In genomic region chr16:49858200-49859129, GRCh38 we compare ENCODE assay signal across 8 cellular contexts. TPM values are rescaled to one million over a fixed set of nuclear protein-coding genes. Genes with fewer than 3 reads are reported as not detected.
DNase-seq lines count a peak whose midpoint lies in the region; ATAC-seq and TF ChIP-seq lines count a peak whose summit lies in the region.

No MANE protein-coding gene starts in this region.

- H3K36me3 ChIP-seq in lower lobe of right lung = no peaks in the 10 kb centered on the region

- peak; percentile 5 to 15 for ATAC-seq in lower lobe of right lung
- ATAC-seq in GM18520 (IDR thresholded peaks at IDR 0.05; ENCODE audit: unreplicated experiment) = no peak
- ATAC-seq in HG03097 (IDR thresholded peaks at IDR 0.05; ENCODE audit: low FRiP score, unreplicated experiment) = no peak

- TF ChIP-seq CTCF in choroid plexus epithelial cell (conservative IDR thresholded peaks at IDR 0.05; ENCODE audit: low read depth, low read length) (no peak), lower lobe of right lung (IDR thresholded peaks at IDR 0.05) (no peak)

- no peaks in the 10 kb centered on the region for H3K9me3 ChIP-seq in lower lobe of right lung

- H3K4me1 ChIP-seq in lower lobe of right lung = peaks cover 25% of the 10 kb centered on the region

- peak overlapping the region; percentile 62 for H3K4me3 ChIP-seq in choroid plexus epithelial cell (ENCODE audit: low read depth, low read length)
- peak overlapping the region; percentile 73 for H3K4me3 ChIP-seq in lower lobe of right lung

- peaks cover 23% of the 10 kb centered on the region for H3K27me3 ChIP-seq in lower lobe of right lung (ENCODE audit: low read depth)

- intact Hi-C loops in lower lobe of right lung (cut with DNase I) = no loop called here

- DNase-seq in COR-L47 (lab: John Stamatoyannopoulos, UW) (peak; percentile 31), NCI-H82 (lab: John Stamatoyannopoulos, UW) (peak; percentile 84), choroid plexus epithelial cell (ENCODE audit: low read depth) (peak; percentile 51), lower lobe of right lung (no peak), SIG-M5 (lab: John Stamatoyannopoulos, UW) (no peak)
- DNase-seq in stimulated activated CD8-positive, alpha-beta memory T cell treated with anti-CD3 and anti-CD28 coated beads, Interleukin-7, amount 100 ng/mL, for 4 hours (ENCODE audit: low read depth in 2 of 2) = peak; percentile 11 to 45

- peak overlapping the region; percentile 82 for H3K27ac ChIP-seq in lower lobe of right lung

RNA-seq across cellular contexts. Expression of gene ZNF423, which starts 2.6 kb away (rescaled TPM):
- 10.7 TPM for total RNA-seq in lower lobe of right lung

Comparison
In these comparisons a context has a peak if more than half of its experiments do, and no peak if none do; other contexts are left out.
1. DNase-seq: peak in COR-L47 (single experiment), NCI-H82 (single experiment), choroid plexus epithelial cell (single experiment) and stimulated activated CD8-positive, alpha-beta memory T cell treated with anti-CD3 and anti-CD28 coated beads, Interleukin-7, amount 100 ng/mL, for 4 hours (2 of 2); none in lower lobe of right lung (single experiment) and SIG-M5 (single experiment).
2. ATAC-seq: peak in lower lobe of right lung (2 of 2); none in GM18520 (single experiment) and HG03097 (single experiment).